21 cellular contexts compared by ENCODE assay signal in the genomic region with DNA sequence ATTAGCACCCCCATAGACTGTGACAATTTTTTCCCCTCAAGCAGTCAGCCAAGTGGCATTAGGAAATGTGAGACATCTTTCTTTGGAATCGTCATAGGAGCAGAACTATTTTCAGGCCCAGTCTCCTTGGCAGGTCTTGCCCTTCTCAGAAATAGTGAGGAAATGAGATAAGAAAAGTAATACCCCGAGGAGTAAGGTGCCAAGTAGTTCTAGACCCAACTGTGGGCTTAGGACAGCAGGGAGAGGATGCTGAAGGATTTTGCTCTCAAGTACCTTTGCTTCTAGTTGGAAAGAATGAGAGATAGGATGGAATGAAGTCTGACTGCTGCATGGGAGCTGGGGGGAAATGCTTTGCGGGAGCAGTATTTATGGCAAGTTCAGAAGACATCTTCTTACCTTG.
"Had no signal": no experiment of that assay in that cellular context is flagged by ENCODE, and none has a peak within 500 bp of the region (broad histone marks: within the 10 kb centered on the region; RNA-seq: fewer than 3 reads in every experiment).

No MANE protein-coding gene starts in this region.

- ATAC-seq: activated CD4-positive, alpha-beta T cell treated with anti-CD3 and anti-CD28 coated beads for 36 hours; natural killer cell treated with Interleukin-12 subunit alpha and Interleukin-12 subunit beta and Interleukin-15 and Interleukin-18, amount 100 ng/mL, for 72 hours; right lobe of liver had no signal

- DNase-seq: activated B cell treated with CpG ODN at 0.5 μM for 24 hours; activated CD4-positive, alpha-beta T cell treated with anti-CD3 and anti-CD28 coated beads for 36 hours; activated CD4-positive, alpha-beta T cell treated with anti-CD3 and anti-CD28 coated beads, Interleukin-2, amount 50 U/mL, for 48 hours; activated CD8-positive, alpha-beta memory T cell treated with anti-CD3 and anti-CD28 coated beads, Interleukin-2, amount 50 U/mL, for 48 hours; activated naive CD4-positive, alpha-beta T cell treated with Interleukin-2 at 50 U/mL for 16 hours; activated naive CD8-positive, alpha-beta T cell treated with anti-CD3 and anti-CD28 coated beads, Interleukin-2, amount 10 ng/mL, durations not matched to agents 7 days and 5 days; activated T-cell treated with anti-CD3 and anti-CD28 coated beads, Interleukin-2, amount 50 U/mL, for 48 hours; amniotic stem cell; cerebellar nuclear complex; effector CD4-positive, alpha-beta T cell; hippocampal formation; left ventricle myocardium inferior; ovary; right lobe of liver; stimulated activated CD4-positive, alpha-beta T cell treated with anti-CD3 and anti-CD28 coated beads, Interleukin-4, amount 100 ng/mL, for 1 hour; stimulated activated naive CD4-positive, alpha-beta T cell treated with Interleukin-2 at 50 U/mL for 16 hours; T1000; upper lobe of left lung had no signal

- H3K9me3 ChIP-seq: breast epithelium, left ventricle myocardium inferior, ovary, right lobe of liver, thoracic aorta, upper lobe of left lung had no signal

- H3K27ac ChIP-seq: left ventricle myocardium inferior, ovary, right lobe of liver, thoracic aorta, upper lobe of left lung had no signal

- H3K36me3 ChIP-seq: breast epithelium, left ventricle myocardium inferior, ovary, right lobe of liver, thoracic aorta, upper lobe of left lung had no signal

- H3K27me3 ChIP-seq: breast epithelium, ovary, right lobe of liver, upper lobe of left lung had no signal

- H3K4me3 ChIP-seq: breast epithelium, left ventricle myocardium inferior, ovary, right lobe of liver, thoracic aorta, upper lobe of left lung had no signal
